8 cellular contexts compared by ENCODE assay signal in genomic region chr3:135966349-135966695, GRCh38. TPM values are rescaled to one million over a fixed set of nuclear protein-coding genes. Genes with fewer than 3 reads are reported as not detected.
DNase-seq lines count a peak whose midpoint lies in the region; ATAC-seq and TF ChIP-seq lines count a peak whose summit lies in the region.

No MANE protein-coding gene starts in this region.

- H3K4me1 ChIP-seq in lung (ENCODE audit: control insufficient read depth in 2 of 2, insufficient read depth in 2 of 2, low read length in 2 of 2) = peaks cover 0 to 15% of the 10 kb centered on the region in 2 donors
- peaks cover 5 to 28% (median 14%) of the 10 kb centered on the region in 4 donors for H3K4me1 ChIP-seq in upper lobe of left lung

- H3K4me3 Mint-ChIP-seq in activated CD4-positive, alpha-beta T cell treated with anti-CD3 and anti-CD28 coated beads, Interleukin-2, amount 10 ng/mL, durations not matched to agents 24 days and 14 days = peak overlapping the region; percentile 76

- H3K4me3 ChIP-seq in MG63 = peak overlapping the region; percentile 84
- peak overlapping the region; percentile 83 for H3K4me3 ChIP-seq in lung
- H3K4me3 ChIP-seq in upper lobe of left lung = peak overlapping the region; percentile 74 to 81 (median 80)

- peaks cover 38% of the 10 kb centered on the region for H3K27me3 Mint-ChIP-seq in activated CD4-positive, alpha-beta T cell treated with anti-CD3 and anti-CD28 coated beads, Interleukin-2, amount 10 ng/mL, durations not matched to agents 24 days and 14 days

- no peaks in the 10 kb centered on the region for H3K36me3 Mint-ChIP-seq in activated CD4-positive, alpha-beta T cell treated with anti-CD3 and anti-CD28 coated beads, Interleukin-2, amount 10 ng/mL, durations not matched to agents 24 days and 14 days (ENCODE audit: low read depth)

- intact Hi-C loops in activated CD4-positive, alpha-beta T cell treated with anti-CD3 and anti-CD28 coated beads, Interleukin-2, amount 10 ng/mL, durations not matched to agents 24 days and 14 days (cut with micrococcal nuclease) = loop anchor here (2.0 kb wide), 1 partner anchor 284 kb away; the partner anchor contains the start of gene PCCB

- DNase-seq in activated CD4-positive, alpha-beta T cell treated with anti-CD3 and anti-CD28 coated beads, Interleukin-2, amount 10 ng/mL, durations not matched to agents 24 days and 14 days = no peak
- no peak for DNase-seq in activated CD4-positive, alpha-beta T cell treated with anti-CD3 and anti-CD28 coated beads for 4 hours
- no peak for DNase-seq in MG63
- DNase-seq in caudate nucleus (lab: John Stamatoyannopoulos, UW) = peak in 15 of 61 donors; percentile 10 to 69 (median 35)
- DNase-seq in lung (ENCODE audit: low spot score) = no peak
- DNase-seq in upper lobe of left lung = peak in 1 of 2 donors; percentile 90

- TF ChIP-seq EP300 in upper lobe of left lung (IDR thresholded peaks at IDR 0.05) = no peak

- H3K9me3 ChIP-seq in MG63 = no peaks in the 10 kb centered on the region; the same call in 1 of the 2 replicates
- H3K9me3 ChIP-seq in lung (ENCODE audit: control insufficient read depth in 2 of 2, insufficient read depth in 1 of 2, low read length in 1 of 2) = no peaks in the 10 kb centered on the region
- H3K9me3 ChIP-seq in upper lobe of left lung = no peaks in the 10 kb centered on the region

- no peak for TF ChIP-seq POLR2A in upper lobe of left lung (IDR thresholded peaks at IDR 0.05)

- H3K36me3 ChIP-seq in MG63 (peaks cover 8% of the 10 kb centered on the region; the same call in 1 of the 2 replicates), lung (ENCODE audit: control insufficient read depth in 2 of 2, insufficient read depth in 2 of 2, low read length in 2 of 2) (no peaks in the 10 kb centered on the region), upper lobe of left lung (no peaks in the 10 kb centered on the region)

- H3K27ac ChIP-seq in caudate nucleus (ENCODE audit: low read depth, low read length) (peak overlapping the region; percentile 65), lung (ENCODE audit: low read depth in 1 of 2, low read length in 1 of 2) (peak overlapping the region; percentile 93 to 95), upper lobe of left lung (peak overlapping the region; percentile 85 to 92 (median 90))

- WGBS in lung, 2 donors = 0 to 1% methylated on average over 29 of the region's 29 CpGs
- 0 to 1% methylated on average over 3 to 29 of the region's 29 CpGs for WGBS in upper lobe of left lung, 2 donors

- H3K9me3 Mint-ChIP-seq in activated CD4-positive, alpha-beta T cell treated with anti-CD3 and anti-CD28 coated beads, Interleukin-2, amount 10 ng/mL, durations not matched to agents 24 days and 14 days = peaks cover 9% of the 10 kb centered on the region

- H3K4me1 Mint-ChIP-seq in activated CD4-positive, alpha-beta T cell treated with anti-CD3 and anti-CD28 coated beads, Interleukin-2, amount 10 ng/mL, durations not matched to agents 24 days and 14 days = peaks cover 10% of the 10 kb centered on the region

- H3K27me3 ChIP-seq in MG63 (no peaks in the 10 kb centered on the region), lung (ENCODE audit: control insufficient read depth, insufficient read depth) (no peaks in the 10 kb centered on the region), upper lobe of left lung (no peaks in the 10 kb centered on the region)

- no peak for TF ChIP-seq CTCF in lung (IDR thresholded peaks at IDR 0.05; ENCODE audit: control extremely low read depth, extremely low read depth)
- no peak for TF ChIP-seq CTCF in upper lobe of left lung (IDR thresholded peaks at IDR 0.05)

- ATAC-seq in lung (ENCODE audit: insufficient read depth, low FRiP score) = no peak
- peak in 1 of 2 donors; percentile 22 for ATAC-seq in upper lobe of left lung (ENCODE audit: low FRiP score in 2 of 2)
- no peak for ATAC-seq in HG03439 (IDR thresholded peaks at IDR 0.05; ENCODE audit: unreplicated experiment)
- no peak for ATAC-seq in HG02623 (IDR thresholded peaks at IDR 0.05; ENCODE audit: unreplicated experiment)

- H3K27ac Mint-ChIP-seq in activated CD4-positive, alpha-beta T cell treated with anti-CD3 and anti-CD28 coated beads, Interleukin-2, amount 10 ng/mL, durations not matched to agents 24 days and 14 days = no peak overlapping the region

RNA-seq across cellular contexts. Expression of gene PPP2R3A, which starts 0.8 kb away (rescaled TPM):
- 0.28 and 0.49 TPM in 2 replicates for total RNA-seq in activated CD4-positive, alpha-beta T cell treated with anti-CD3 and anti-CD28 coated beads, Interleukin-2, amount 10 ng/mL, durations not matched to agents 24 days and 14 days
- total RNA-seq in MG63 (2014; rRNA removed; shearing (Covaris generic); ENCODE audit: low replicate concordance) = 10.3 and 11.3 TPM in 2 replicates
- 10 to 100 TPM in 1 of 2 donors, 1 to 10 TPM in 1; 7.3 to 17.0 TPM for total RNA-seq in lung
- 1 to 10 TPM; 1.6 to 1.8 TPM for polyA plus RNA-seq in lung
- total RNA-seq in upper lobe of left lung = 10 to 100 TPM in 3 of 6 donors, 1 to 10 TPM in 3; 5.5 to 35.6 (median 11.0) TPM
